30 cellular contexts compared by ENCODE assay signal in genomic region chr11:550746-551085, GRCh38. TPM values are rescaled to one million over a fixed set of nuclear protein-coding genes. Genes with fewer than 3 reads are reported as not detected.
"Had no signal": no experiment of that assay in that cellular context is flagged by ENCODE, and none has a peak within 500 bp of the region (broad histone marks: within the 10 kb centered on the region; RNA-seq: fewer than 3 reads in every experiment).

No MANE protein-coding gene starts in this region.

- FAIRE-seq: frontal cortex had no signal

- DNase-seq: activated B cell treated with CpG ODN at 0.5 μM for 24 hours; activated CD4-positive, alpha-beta T cell treated with anti-CD3 and anti-CD28 coated beads for 48 hours; activated CD4-positive, alpha-beta T cell treated with anti-CD3 and anti-CD28 coated beads, Interleukin-2, amount 50 U/mL, for 1 hour; activated CD4-positive, alpha-beta T cell treated with anti-CD3 and anti-CD28 coated beads, Interleukin-2, amount 50 U/mL, for 48 hours; activated CD8-positive, alpha-beta memory T cell treated with anti-CD3 and anti-CD28 coated beads for 24 hours; activated CD8-positive, alpha-beta T cell treated with anti-CD3 and anti-CD28 coated beads for 36 hours; activated effector memory CD4-positive, alpha-beta T cell treated with Interleukin-2 at 50 U/mL for 16 hours; activated gamma-delta T cell treated with Interleukin-2 at 50 U/mL for 16 hours; activated naive CD4-positive, alpha-beta T cell treated with anti-CD3 and anti-CD28 coated beads, Interleukin-2, amount 50 U/mL, for 16 hours; activated naive CD4-positive, alpha-beta T cell treated with Interleukin-2 at 50 U/mL for 16 hours; activated T-cell treated with anti-CD3 and anti-CD28 coated beads, Interleukin-2, amount 50 U/mL, for 4 hours; central memory CD4-positive, alpha-beta T cell; dorsolateral prefrontal cortex; effector memory CD4-positive, alpha-beta T cell; endodermal cell; foreskin fibroblast; head of caudate nucleus; T-helper 1 cell; T-helper 17 cell; T1000; WERI-Rb-1 had no signal

- H3K27ac ChIP-seq: ascending aorta, breast epithelium, cardiac muscle cell, coronary artery, dorsolateral prefrontal cortex, WERI-Rb-1 had no signal

- ATAC-seq: activated CD4-positive, CD25-positive, alpha-beta regulatory T cell treated with anti-CD3 and anti-CD28 coated beads, Interleukin-2, amount 50 U/mL, for 24 hours; activated CD8-positive, alpha-beta T cell treated with anti-CD3 and anti-CD28 coated beads for 36 hours; activated T-cell treated with anti-CD3 and anti-CD28 coated beads, Interleukin-2, amount 50 U/mL, for 4 hours; activated T-helper 17 cell treated with anti-CD3 and anti-CD28 coated beads, Interleukin-2, amount 50 U/mL, for 72 hours; esophagus mucosa; T-helper 17 cell had no signal

- H3K4me3 ChIP-seq: ascending aorta, breast epithelium, cardiac muscle cell, coronary artery, dorsolateral prefrontal cortex had no signal

- H3K36me3 ChIP-seq: ascending aorta, breast epithelium, cardiac muscle cell, WERI-Rb-1 had no signal

- H3K9me3 ChIP-seq: ascending aorta, breast epithelium had no signal

RNA-seq across cellular contexts. Expression of gene LMNTD2, which starts 9.8 kb away (rescaled TPM):
- total RNA-seq: cerebellum, frontal cortex had no signal

RNA-seq across cellular contexts. Expression of gene LRRC56, which starts 13.4 kb away (rescaled TPM):
- total RNA-seq: ascending aorta had no signal
